ENCODE assay signal across 30 cellular contexts in the genomic region with DNA sequence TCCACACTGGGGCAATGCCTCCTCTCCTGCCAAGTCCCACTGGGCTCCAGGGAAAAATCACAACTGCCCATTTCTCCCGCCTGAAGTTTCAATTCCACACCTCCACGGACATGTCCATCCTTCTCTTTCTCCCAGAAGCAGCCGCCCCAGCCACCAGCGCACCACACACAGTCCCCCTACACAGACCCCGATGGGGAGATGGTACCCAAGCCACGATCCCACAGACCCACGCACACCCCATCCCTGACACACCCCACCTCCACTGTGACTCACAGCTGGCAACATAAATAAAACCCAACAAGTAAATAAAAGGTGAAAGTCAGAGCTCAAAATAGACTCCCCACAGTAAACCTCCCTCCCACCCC. TPM values are rescaled to one million over a fixed set of nuclear protein-coding genes. Genes with fewer than 3 reads are reported as not detected.
DNase-seq lines count a peak whose midpoint lies in the region; ATAC-seq and TF ChIP-seq lines count a peak whose summit lies in the region.
"Had no signal": no experiment of that assay in that cellular context is flagged by ENCODE, and none has a peak within 500 bp of the region (broad histone marks: within the 10 kb centered on the region; RNA-seq: fewer than 3 reads in every experiment).

No MANE protein-coding gene starts in this region.

- intact Hi-C loops in body of pancreas (cut with DNase I): no loop called here

- peak overlapping the region; percentile 49 for H3K4me2 ChIP-seq in hepatocyte

- H3K27ac Mint-ChIP-seq in HFFc6: no peak overlapping the region
- H3K27ac Mint-ChIP-seq: activated B cell treated with CpG ODN at 0.5 μM for 24 hours; activated naive CD4-positive, alpha-beta T cell treated with anti-CD3 and anti-CD28 coated beads for 36 hours; activated T-helper 1 cell treated with anti-CD3 and anti-CD28 coated beads, Interleukin-12 subunit alpha, Interleukin-12 subunit beta, Interleukin-2, Interleukin-4 antibody, amounts not matched to agents 30 ng/mL and 10 ng/mL and 1 ng/mL, durations not matched to agents 14 hours and 24 hours and 36 hours; dendritic cell treated with granulocyte-macrophage colony-stimulating factor and Interleukin-4, amounts not matched to agents 40 ng/mL and 50 ng/mL, for 4 days; natural killer cell had no signal

- no peaks in the 10 kb centered on the region for H3K9me2 ChIP-seq in hepatocyte (replicated peaks; ENCODE audit: insufficient read depth)

- H3K27ac ChIP-seq in 22Rv1: peak overlapping the region; percentile 74
- peak overlapping the region; percentile 9 to 67 (median 55) for H3K27ac ChIP-seq in body of pancreas
- peak overlapping the region; percentile 70 for H3K27ac ChIP-seq in hepatocyte
- H3K27ac ChIP-seq: gastroesophageal sphincter had no signal

- H3K27me3 Mint-ChIP-seq in HFFc6 (ENCODE audit: insufficient read depth): peaks cover 64% of the 10 kb centered on the region

- no peak overlapping the region for H3K4me3 Mint-ChIP-seq in HFFc6
- H3K4me3 Mint-ChIP-seq: activated naive CD4-positive, alpha-beta T cell treated with anti-CD3 and anti-CD28 coated beads for 36 hours; dendritic cell treated with granulocyte-macrophage colony-stimulating factor and Interleukin-4, amounts not matched to agents 40 ng/mL and 50 ng/mL, for 4 days had no signal

- no peaks in the 10 kb centered on the region for H3K36me3 Mint-ChIP-seq in HFFc6 (ENCODE audit: low read depth)
- H3K36me3 Mint-ChIP-seq: natural killer cell had no signal

- H3K36me3 ChIP-seq in body of pancreas (replicated peaks in 1 of 2; ENCODE audit: insufficient read depth in 1 of 2, low read depth in 2 of 2) (no peaks in the 10 kb centered on the region), hepatocyte (replicated peaks; ENCODE audit: insufficient read depth, low read depth) (no peaks in the 10 kb centered on the region), neuron (ENCODE audit: insufficient read depth, low read length) (peaks cover 53% of the 10 kb centered on the region)
- H3K36me3 ChIP-seq: cardiac muscle cell, gastroesophageal sphincter, Peyer's patch had no signal

- WGBS in body of pancreas, 2 donors: 59 to 67% methylated on average over 7 of the region's 7 CpGs
- 92% methylated on average over 7 of the region's 7 CpGs for WGBS in hepatocyte (ENCODE audit: low lambda C conversion rate, missing lambda C conversion rate)

- H2AFZ ChIP-seq in hepatocyte (no peak overlapping the region), neuron (ENCODE audit: low read depth, low read length) (no peak overlapping the region)

- H3K9me3 ChIP-seq in body of pancreas (no peaks in the 10 kb centered on the region), hepatocyte (ENCODE audit: low read depth) (no peaks in the 10 kb centered on the region), neuron (ENCODE audit: low read length) (no peaks in the 10 kb centered on the region)
- H3K9me3 ChIP-seq: gastroesophageal sphincter, Peyer's patch had no signal

- TF ChIP-seq CTCF in 22Rv1 (IDR thresholded peaks at IDR 0.05): no peak
- TF ChIP-seq CTCF in body of pancreas (IDR thresholded peaks at IDR 0.05): no peak
- TF ChIP-seq CTCF in hepatocyte (IDR thresholded peaks at IDR 0.05; ENCODE audit: poor library complexity): no peak
- no peak for TF ChIP-seq CTCF in HFFc6 (IDR thresholded peaks at IDR 0.05)

- peaks cover 11% of the 10 kb centered on the region for H3K79me2 ChIP-seq in hepatocyte

- no peaks in the 10 kb centered on the region for H3K4me1 Mint-ChIP-seq in HFFc6 (ENCODE audit: low read depth)

- ATAC-seq in body of pancreas (no peak), HG02759 (IDR thresholded peaks at IDR 0.05; ENCODE audit: unreplicated experiment) (no peak)
- ATAC-seq: gastroesophageal sphincter, left ventricle myocardium superior, natural killer cell, sciatic nerve had no signal

- H3K27me3 ChIP-seq in body of pancreas: no peaks in the 10 kb centered on the region
- peaks cover 20% of the 10 kb centered on the region for H3K27me3 ChIP-seq in hepatocyte
- no peaks in the 10 kb centered on the region for H3K27me3 ChIP-seq in neuron (ENCODE audit: insufficient read depth, low read length)
- H3K27me3 ChIP-seq: cardiac muscle cell had no signal

- no peak overlapping the region for H3K4me3 ChIP-seq in body of pancreas
- no peak overlapping the region for H3K4me3 ChIP-seq in hepatocyte
- H3K4me3 ChIP-seq in neuron (ENCODE audit: low read length): peak overlapping the region; percentile 92
- H3K4me3 ChIP-seq: cardiac muscle cell, gastroesophageal sphincter, Peyer's patch had no signal

- no peak for TF ChIP-seq POLR2A in body of pancreas (IDR thresholded peaks at IDR 0.05)

- no peaks in the 10 kb centered on the region for H4K20me1 ChIP-seq in hepatocyte (ENCODE audit: insufficient read depth, poor library complexity, severe bottlenecking)

- H3K4me1 ChIP-seq in body of pancreas (peaks cover 46% of the 10 kb centered on the region), hepatocyte (ENCODE audit: insufficient read depth) (peaks cover 48% of the 10 kb centered on the region), neuron (ENCODE audit: insufficient read depth, low read length) (peaks cover 69% of the 10 kb centered on the region)

- DNase-seq in body of pancreas (no peak), hepatocyte (ENCODE audit: low spot score) (no peak), NCI-H226 (no peak), HFFc6 (no peak), NCI-H748 (lab: John Stamatoyannopoulos, UW; ENCODE audit: unreplicated experiment) (no peak)
- DNase-seq: activated B cell treated with CpG ODN at 0.5 μM for 24 hours; activated CD4-positive, alpha-beta T cell treated with anti-CD3 and anti-CD28 coated beads, Interleukin-2, amount 50 U/mL, for 48 hours; activated CD8-positive, alpha-beta memory T cell treated with anti-CD3 and anti-CD28 coated beads, Interleukin-2, amount 50 U/mL, for 4 hours; activated naive CD4-positive, alpha-beta T cell treated with anti-CD3 and anti-CD28 coated beads for 36 hours; amniotic stem cell; DND-41; left ventricle myocardium superior; natural killer cell; NCI-H524; SIG-M5; stimulated activated CD4-positive, alpha-beta T cell treated with anti-CD3 and anti-CD28 coated beads, Interleukin-12 subunit alpha, Interleukin-12 subunit beta, amount 100 ng/mL, for 4 hours; stimulated activated CD4-positive, alpha-beta T cell treated with anti-CD3 and anti-CD28 coated beads, Interleukin-4, amount 100 ng/mL, for 1 hour had no signal

- no peaks in the 10 kb centered on the region for H3K9me3 Mint-ChIP-seq in HFFc6
- H3K9me3 Mint-ChIP-seq: activated B cell treated with CpG ODN at 0.5 μM for 24 hours; activated naive CD4-positive, alpha-beta T cell treated with anti-CD3 and anti-CD28 coated beads for 36 hours; activated T-helper 1 cell treated with anti-CD3 and anti-CD28 coated beads, Interleukin-12 subunit alpha, Interleukin-12 subunit beta, Interleukin-2, Interleukin-4 antibody, amounts not matched to agents 30 ng/mL and 10 ng/mL and 1 ng/mL, durations not matched to agents 14 hours and 24 hours and 36 hours; dendritic cell treated with granulocyte-macrophage colony-stimulating factor and Interleukin-4, amounts not matched to agents 40 ng/mL and 50 ng/mL, for 4 days; IgD-negative memory B cell; natural killer cell had no signal

RNA-seq across cellular contexts. Expression of a gene that starts 2.6 kb away (rescaled TPM):
- 1 to 10 TPM in 1 of 2 donors, under 1 TPM in 1; 0.66 to 1.3 TPM for total RNA-seq in body of pancreas
- total RNA-seq in hepatocyte: 2.2 and 9.3 TPM in 2 replicates
- 4.4 and 5.6 TPM in 2 replicates for polyA plus RNA-seq in hepatocyte
- not detected for total RNA-seq in HFFc6 (2021; fragmentation: NEBNext Ultra II Directional; extraction: Animal tissue kit (Norgen Biotek cat#: 25700))
- total RNA-seq: activated B cell treated with CpG ODN at 0.5 μM for 24 hours; activated T-helper 1 cell treated with anti-CD3 and anti-CD28 coated beads, Interleukin-12 subunit alpha, Interleukin-12 subunit beta, Interleukin-2, Interleukin-4 antibody, amounts not matched to agents 30 ng/mL and 10 ng/mL and 1 ng/mL, durations not matched to agents 14 hours and 24 hours and 36 hours; endothelial cell of umbilical vein; fibroblast of lung; natural killer cell had no signal
- polyA plus RNA-seq: fibroblast of lung, IgD-negative memory B cell had no signal

RNA-seq across cellular contexts. Expression of a gene that starts 38.7 kb away (rescaled TPM):
- over 10,000 TPM in 1 of 2 donors, 1,000 to 10,000 TPM in 1; 6,971 to 11,984 TPM for total RNA-seq in body of pancreas
- 8.5 and 24.9 TPM in 2 replicates for total RNA-seq in hepatocyte
- polyA plus RNA-seq in hepatocyte: 14.7 and 18.8 TPM in 2 replicates
- not detected for total RNA-seq in HFFc6 (2021; fragmentation: NEBNext Ultra II Directional; extraction: Animal tissue kit (Norgen Biotek cat#: 25700))
- total RNA-seq: A172; activated B cell treated with CpG ODN at 0.5 μM for 24 hours; activated naive CD4-positive, alpha-beta T cell treated with anti-CD3 and anti-CD28 coated beads for 36 hours; activated T-helper 1 cell treated with anti-CD3 and anti-CD28 coated beads, Interleukin-12 subunit alpha, Interleukin-12 subunit beta, Interleukin-2, Interleukin-4 antibody, amounts not matched to agents 30 ng/mL and 10 ng/mL and 1 ng/mL, durations not matched to agents 14 hours and 24 hours and 36 hours; cardiac muscle cell; endothelial cell of umbilical vein; fibroblast of lung; gastroesophageal sphincter; left ventricle myocardium superior; Peyer's patch; sciatic nerve had no signal
- polyA plus RNA-seq: cardiac muscle cell, endothelial cell of umbilical vein, IgD-negative memory B cell had no signal

Comparison
In these comparisons a context has a peak if more than half of its experiments do, and no peak if none do; other contexts are left out.
1. RNA of a gene that starts 38.7 kb away (total RNA-seq): 6,971 to 11,984 TPM in body of pancreas; 8.5 to 24.9 TPM in hepatocyte and not detected in HFFc6; every median in the first group is over 100 times any median in the second.
2. Peak in every context shown above with its lines, with median percentiles within 50 percentile points of each other: H3K27ac ChIP-seq.